Comparison of ENCODE assay signal across 9 cellular contexts in genomic region chr22:22380098-22381030, GRCh38.
DNase-seq lines count a peak whose midpoint lies in the region; ATAC-seq and TF ChIP-seq lines count a peak whose summit lies in the region.
"Had no signal": no experiment of that assay in that cellular context is flagged by ENCODE, and none has a peak within 500 bp of the region (broad histone marks: within the 10 kb centered on the region; RNA-seq: fewer than 3 reads in every experiment).

No MANE protein-coding gene starts in this region.

- H3K9me3 ChIP-seq in endodermal cell (ENCODE audit: control insufficient read depth, low read length) (no peaks in the 10 kb centered on the region), suprapubic skin (no peaks in the 10 kb centered on the region)
- H3K9me3 ChIP-seq: lower lobe of right lung had no signal

- H3K27ac ChIP-seq in endodermal cell (ENCODE audit: low read depth, low read length) (no peak overlapping the region), suprapubic skin (no peak overlapping the region)
- H3K27ac ChIP-seq: lower lobe of right lung had no signal

- ATAC-seq in stimulated activated effector memory CD8-positive, alpha-beta T cell treated with anti-CD3 and anti-CD28 coated beads, Interleukin-12 subunit alpha, Interleukin-12 subunit beta, amount 100 ng/mL, for 72 hours: peak; percentile 26
- no peak for ATAC-seq in GM18870 (IDR thresholded peaks at IDR 0.05; ENCODE audit: unreplicated experiment)

- H3K27me3 ChIP-seq in endodermal cell (ENCODE audit: control insufficient read depth, insufficient read depth, low read length, poor library complexity, severe bottlenecking) (peaks cover 88% of the 10 kb centered on the region), suprapubic skin (peaks cover 55% of the 10 kb centered on the region)

- H3K4me3 Mint-ChIP-seq in endodermal cell: no peak overlapping the region
- no peak overlapping the region for H3K4me3 Mint-ChIP-seq in stimulated activated effector memory CD8-positive, alpha-beta T cell treated with anti-CD3 and anti-CD28 coated beads, Interleukin-12 subunit alpha, Interleukin-12 subunit beta, amount 100 ng/mL, for 72 hours

- H3K9ac ChIP-seq in endodermal cell (ENCODE audit: extremely low read depth, low read length, poor library complexity, severe bottlenecking): no peak overlapping the region

- no peaks in the 10 kb centered on the region for H3K36me3 Mint-ChIP-seq in endodermal cell (ENCODE audit: low read depth)
- no peaks in the 10 kb centered on the region for H3K36me3 Mint-ChIP-seq in stimulated activated effector memory CD8-positive, alpha-beta T cell treated with anti-CD3 and anti-CD28 coated beads, Interleukin-12 subunit alpha, Interleukin-12 subunit beta, amount 100 ng/mL, for 72 hours

- no peak overlapping the region for H3K4me3 ChIP-seq in endodermal cell (ENCODE audit: low read length)
- H3K4me3 ChIP-seq in suprapubic skin: no peak overlapping the region
- H3K4me3 ChIP-seq: lower lobe of right lung had no signal

- no peak for TF ChIP-seq POLR2A in suprapubic skin (IDR thresholded peaks at IDR 0.05)

- TF ChIP-seq EP300 in suprapubic skin (IDR thresholded peaks at IDR 0.05): no peak

- DNase-seq in NCI-H748 (lab: John Stamatoyannopoulos, UW; ENCODE audit: unreplicated experiment) (peak; percentile 12), NCI-H748 treated with DMSO at 0.1 percent for 48 hours (lab: John Stamatoyannopoulos, UW) (no peak), NCI-H1092 (lab: John Stamatoyannopoulos, UW) (peak; percentile 35), endodermal cell (peak; percentile 88), suprapubic skin (ENCODE audit: low spot score in 2 of 2) (no peak)
- DNase-seq in stimulated activated effector memory CD8-positive, alpha-beta T cell treated with anti-CD3 and anti-CD28 coated beads, Interleukin-12 subunit alpha, Interleukin-12 subunit beta, amount 100 ng/mL, for 72 hours (ENCODE audit: low spot score in 2 of 2): no peak
- no peak for DNase-seq in activated effector memory CD4-positive, alpha-beta T cell treated with anti-CD3 and anti-CD28 coated beads, Interleukin-2, amount 50 U/mL, for 16 hours
- DNase-seq: lower lobe of right lung had no signal

- no peaks in the 10 kb centered on the region for H3K4me1 Mint-ChIP-seq in endodermal cell
- peaks cover 8% of the 10 kb centered on the region for H3K4me1 Mint-ChIP-seq in stimulated activated effector memory CD8-positive, alpha-beta T cell treated with anti-CD3 and anti-CD28 coated beads, Interleukin-12 subunit alpha, Interleukin-12 subunit beta, amount 100 ng/mL, for 72 hours

- TF ChIP-seq CTCF in endodermal cell (conservative IDR thresholded peaks at IDR 0.05): peak; percentile 69
- TF ChIP-seq CTCF in suprapubic skin (IDR thresholded peaks at IDR 0.05): no peak

- no peak overlapping the region for H3K27ac Mint-ChIP-seq in endodermal cell
- no peak overlapping the region for H3K27ac Mint-ChIP-seq in stimulated activated effector memory CD8-positive, alpha-beta T cell treated with anti-CD3 and anti-CD28 coated beads, Interleukin-12 subunit alpha, Interleukin-12 subunit beta, amount 100 ng/mL, for 72 hours

- H3K9me3 Mint-ChIP-seq in endodermal cell: no peaks in the 10 kb centered on the region
- no peaks in the 10 kb centered on the region for H3K9me3 Mint-ChIP-seq in stimulated activated effector memory CD8-positive, alpha-beta T cell treated with anti-CD3 and anti-CD28 coated beads, Interleukin-12 subunit alpha, Interleukin-12 subunit beta, amount 100 ng/mL, for 72 hours

- H3K4me1 ChIP-seq in endodermal cell (ENCODE audit: control insufficient read depth, insufficient read depth, low read length): no peaks in the 10 kb centered on the region
- no peaks in the 10 kb centered on the region for H3K4me1 ChIP-seq in suprapubic skin
- H3K4me1 ChIP-seq: lower lobe of right lung had no signal

- peaks cover 98% of the 10 kb centered on the region for H3K27me3 Mint-ChIP-seq in endodermal cell (ENCODE audit: insufficient read depth)

- 23 to 33% methylated on average over 5 to 11 of the region's 11 CpGs for WGBS in endodermal cell (ENCODE audit: insufficient coverage in 1 of 2, insufficient read length in 1 of 2), 2 experiments
- WGBS in suprapubic skin: 56% methylated on average over 6 of the region's 11 CpGs

- no peaks in the 10 kb centered on the region for H3K36me3 ChIP-seq in endodermal cell (ENCODE audit: control insufficient read depth, insufficient read depth, low read length)
- H3K36me3 ChIP-seq in suprapubic skin: no peaks in the 10 kb centered on the region
- H3K36me3 ChIP-seq: lower lobe of right lung had no signal

Comparison
In these comparisons a context has a peak if more than half of its experiments do, and no peak if none do; other contexts are left out.
1. DNase-seq: peak in NCI-H748 (single experiment), NCI-H1092 (single experiment) and endodermal cell (single experiment); none in NCI-H748 treated with DMSO at 0.1 percent for 48 hours (single experiment), stimulated activated effector memory CD8-positive, alpha-beta T cell treated with anti-CD3 and anti-CD28 coated beads, Interleukin-12 subunit alpha, Interleukin-12 subunit beta, amount 100 ng/mL, for 72 hours (0 of 2), suprapubic skin (0 of 2) and activated effector memory CD4-positive, alpha-beta T cell treated with anti-CD3 and anti-CD28 coated beads, Interleukin-2, amount 50 U/mL, for 16 hours (single experiment).